39 cellular contexts compared by ENCODE assay signal in the genomic region with DNA sequence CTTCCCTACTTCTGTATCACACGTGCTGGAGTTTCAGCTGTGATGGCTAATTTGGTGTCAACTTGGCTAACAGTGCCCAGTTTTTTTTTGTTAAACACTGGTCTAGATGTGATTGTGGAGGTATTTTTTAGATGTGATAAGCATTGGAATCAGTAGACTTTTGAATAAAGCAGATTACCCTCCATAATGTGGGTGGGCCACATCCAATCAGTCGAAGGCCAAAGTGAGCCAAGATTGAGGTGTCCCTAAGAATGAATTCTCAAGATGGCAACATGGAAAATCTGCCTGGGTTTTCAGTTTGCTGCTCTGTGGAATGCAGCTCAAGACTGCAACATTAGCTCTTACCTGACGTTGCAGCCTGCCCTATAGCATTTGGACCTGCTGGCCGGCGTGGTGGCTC.
"Had no signal": no experiment of that assay in that cellular context is flagged by ENCODE, and none has a peak within 500 bp of the region (broad histone marks: within the 10 kb centered on the region; RNA-seq: fewer than 3 reads in every experiment).

No MANE protein-coding gene starts in this region.

- ATAC-seq: activated naive CD4-positive, alpha-beta T cell treated with anti-CD3 and anti-CD28 coated beads, Interleukin-2, amount 50 U/mL, for 72 hours; activated naive CD8-positive, alpha-beta T cell treated with anti-CD3 and anti-CD28 coated beads, Interleukin-2, amount 50 U/mL, for 24 hours; activated T-cell treated with anti-CD3 and anti-CD28 coated beads, Interleukin-2, amount 50 U/mL, for 4 hours; activated T-cell treated with anti-CD3 and anti-CD28 coated beads, Interleukin-2, amount 50 U/mL, for 72 hours; activated T-helper 17 cell treated with anti-CD3 and anti-CD28 coated beads, Interleukin-2, amount 50 U/mL, for 72 hours; body of pancreas had no signal

- H3K27ac ChIP-seq: adrenal gland, ascending aorta, body of pancreas, brain microvascular endothelial cell, breast epithelium, cardiac muscle cell had no signal

- H3K27me3 Mint-ChIP-seq: activated naive CD8-positive, alpha-beta T cell treated with anti-CD3 and anti-CD28 coated beads, Interleukin-2, amount 10 ng/mL, durations not matched to agents 7 days and 5 days; activated T-helper 17 cell treated with anti-CD3 and anti-CD28 coated beads, Interleukin-2, amount 50 U/mL, for 72 hours had no signal

- FAIRE-seq: astrocyte, bronchial epithelial cell had no signal

- H3K9me3 ChIP-seq: adrenal gland, ascending aorta, body of pancreas, breast epithelium had no signal

- H3K9me3 Mint-ChIP-seq: activated naive CD4-positive, alpha-beta T cell treated with anti-CD3 and anti-CD28 coated beads for 36 hours; activated naive CD4-positive, alpha-beta T cell treated with anti-CD3 and anti-CD28 coated beads, Interleukin-2, amount 10 ng/mL, durations not matched to agents 7 days and 5 days; activated naive CD4-positive, alpha-beta T cell treated with anti-CD3 and anti-CD28 coated beads, Interleukin-2, amount 50 U/mL, for 24 hours; activated naive CD4-positive, alpha-beta T cell treated with anti-CD3 and anti-CD28 coated beads, Interleukin-2, amount 50 U/mL, for 72 hours; activated naive CD8-positive, alpha-beta T cell treated with anti-CD3 and anti-CD28 coated beads for 36 hours; activated naive CD8-positive, alpha-beta T cell treated with anti-CD3 and anti-CD28 coated beads, Interleukin-2, amount 10 ng/mL, durations not matched to agents 7 days and 5 days; activated naive CD8-positive, alpha-beta T cell treated with anti-CD3 and anti-CD28 coated beads, Interleukin-2, amount 50 U/mL, for 24 hours; activated T-cell treated with anti-CD3 and anti-CD28 coated beads, Interleukin-2, amount 50 U/mL, for 24 hours; activated T-cell treated with anti-CD3 and anti-CD28 coated beads, Interleukin-2, amount 50 U/mL, for 4 hours; activated T-cell treated with anti-CD3 and anti-CD28 coated beads, Interleukin-2, amount 50 U/mL, for 72 hours; activated T-helper 1 cell treated with anti-CD3 and anti-CD28 coated beads, Interleukin-12 subunit alpha, Interleukin-12 subunit beta, Interleukin-2, Interleukin-4 antibody, amounts not matched to agents 30 ng/mL and 10 ng/mL and 1 ng/mL, durations not matched to agents 14 hours and 24 hours and 36 hours; activated T-helper 17 cell treated with anti-CD3 and anti-CD28 coated beads, Interleukin-2, amount 50 U/mL, for 72 hours; activated T-helper 2 cell treated with anti-CD3 and anti-CD28 coated beads, Interferon-gamma antibody, Interleukin-2, Interleukin-4, amounts not matched to agents 10 μg/mL and 5 μg/mL and 100 μg/mL, durations not matched to agents 14 hours and 24 hours and 36 hours; central memory CD8-positive, alpha-beta T cell had no signal

- H3K4me3 Mint-ChIP-seq: activated naive CD4-positive, alpha-beta T cell treated with anti-CD3 and anti-CD28 coated beads for 36 hours; activated naive CD4-positive, alpha-beta T cell treated with anti-CD3 and anti-CD28 coated beads, Interleukin-2, amount 10 ng/mL, durations not matched to agents 7 days and 5 days; activated naive CD4-positive, alpha-beta T cell treated with anti-CD3 and anti-CD28 coated beads, Interleukin-2, amount 50 U/mL, for 24 hours; activated naive CD8-positive, alpha-beta T cell; activated naive CD8-positive, alpha-beta T cell treated with anti-CD3 and anti-CD28 coated beads for 36 hours; activated naive CD8-positive, alpha-beta T cell treated with anti-CD3 and anti-CD28 coated beads, Interleukin-2, amount 10 ng/mL, durations not matched to agents 7 days and 5 days; activated naive CD8-positive, alpha-beta T cell treated with anti-CD3 and anti-CD28 coated beads, Interleukin-2, amount 50 U/mL, for 24 hours; activated T-cell treated with anti-CD3 and anti-CD28 coated beads, Interleukin-2, amount 50 U/mL, for 24 hours; activated T-cell treated with anti-CD3 and anti-CD28 coated beads, Interleukin-2, amount 50 U/mL, for 4 hours; activated T-cell treated with anti-CD3 and anti-CD28 coated beads, Interleukin-2, amount 50 U/mL, for 72 hours; activated T-helper 1 cell treated with anti-CD3 and anti-CD28 coated beads, Interleukin-12 subunit alpha, Interleukin-12 subunit beta, Interleukin-2, Interleukin-4 antibody, amounts not matched to agents 30 ng/mL and 10 ng/mL and 1 ng/mL, durations not matched to agents 14 hours and 24 hours and 36 hours; activated T-helper 17 cell treated with anti-CD3 and anti-CD28 coated beads, Interleukin-2, amount 50 U/mL, for 72 hours; brain; central memory CD8-positive, alpha-beta T cell had no signal

- DNase-seq: activated effector memory CD4-positive, alpha-beta T cell treated with anti-CD3 and anti-CD28 coated beads, Interleukin-2, amount 50 U/mL, for 16 hours; activated effector memory CD4-positive, alpha-beta T cell treated with Interleukin-2 at 50 U/mL for 16 hours; activated gamma-delta T cell; activated gamma-delta T cell treated with Interleukin-2 at 50 U/mL for 16 hours; activated naive CD4-positive, alpha-beta T cell; activated naive CD4-positive, alpha-beta T cell treated with anti-CD3 and anti-CD28 coated beads for 36 hours; activated naive CD4-positive, alpha-beta T cell treated with anti-CD3 and anti-CD28 coated beads, Interleukin-2, amount 10 ng/mL, durations not matched to agents 7 days and 5 days; activated naive CD4-positive, alpha-beta T cell treated with anti-CD3 and anti-CD28 coated beads, Interleukin-2, amount 50 U/mL, for 16 hours; activated naive CD4-positive, alpha-beta T cell treated with Interleukin-2 at 50 U/mL for 16 hours; activated naive CD8-positive, alpha-beta T cell treated with anti-CD3 and anti-CD28 coated beads for 36 hours; activated naive CD8-positive, alpha-beta T cell treated with anti-CD3 and anti-CD28 coated beads, Interleukin-2, amount 10 ng/mL, durations not matched to agents 7 days and 5 days; activated naive CD8-positive, alpha-beta T cell treated with anti-CD3 and anti-CD28 coated beads, Interleukin-2, amount 50 U/mL, for 24 hours; activated T-cell treated with anti-CD3 and anti-CD28 coated beads, Interleukin-2, amount 50 U/mL, for 24 hours; activated T-cell treated with anti-CD3 and anti-CD28 coated beads, Interleukin-2, amount 50 U/mL, for 4 hours; activated T-cell treated with anti-CD3 and anti-CD28 coated beads, Interleukin-2, amount 50 U/mL, for 48 hours; activated T-cell treated with anti-CD3 and anti-CD28 coated beads, Interleukin-2, amount 50 U/mL, for 72 hours; adrenal gland; amniotic stem cell; amygdala; anterior cingulate cortex; aorta; body of pancreas; brain microvascular endothelial cell; caudate nucleus; central memory CD4-positive, alpha-beta T cell; cerebellar nuclear complex had no signal

- H3K27me3 ChIP-seq: adrenal gland, ascending aorta, body of pancreas, brain microvascular endothelial cell, breast epithelium, cardiac muscle cell had no signal

- H3K36me3 ChIP-seq: adrenal gland, ascending aorta, brain microvascular endothelial cell, breast epithelium, cardiac muscle cell had no signal

- H3K27ac Mint-ChIP-seq: activated naive CD4-positive, alpha-beta T cell treated with anti-CD3 and anti-CD28 coated beads for 36 hours; activated naive CD4-positive, alpha-beta T cell treated with anti-CD3 and anti-CD28 coated beads, Interleukin-2, amount 10 ng/mL, durations not matched to agents 7 days and 5 days; activated naive CD4-positive, alpha-beta T cell treated with anti-CD3 and anti-CD28 coated beads, Interleukin-2, amount 50 U/mL, for 24 hours; activated naive CD4-positive, alpha-beta T cell treated with anti-CD3 and anti-CD28 coated beads, Interleukin-2, amount 50 U/mL, for 72 hours; activated naive CD8-positive, alpha-beta T cell; activated naive CD8-positive, alpha-beta T cell treated with anti-CD3 and anti-CD28 coated beads for 36 hours; activated naive CD8-positive, alpha-beta T cell treated with anti-CD3 and anti-CD28 coated beads, Interleukin-2, amount 10 ng/mL, durations not matched to agents 7 days and 5 days; activated naive CD8-positive, alpha-beta T cell treated with anti-CD3 and anti-CD28 coated beads, Interleukin-2, amount 50 U/mL, for 24 hours; activated T-cell treated with anti-CD3 and anti-CD28 coated beads, Interleukin-2, amount 50 U/mL, for 24 hours; activated T-cell treated with anti-CD3 and anti-CD28 coated beads, Interleukin-2, amount 50 U/mL, for 72 hours; activated T-helper 1 cell treated with anti-CD3 and anti-CD28 coated beads, Interleukin-12 subunit alpha, Interleukin-12 subunit beta, Interleukin-2, Interleukin-4 antibody, amounts not matched to agents 30 ng/mL and 10 ng/mL and 1 ng/mL, durations not matched to agents 14 hours and 24 hours and 36 hours; activated T-helper 17 cell treated with anti-CD3 and anti-CD28 coated beads, Interleukin-2, amount 50 U/mL, for 72 hours; activated T-helper 2 cell treated with anti-CD3 and anti-CD28 coated beads, Interferon-gamma antibody, Interleukin-2, Interleukin-4, amounts not matched to agents 10 μg/mL and 5 μg/mL and 100 μg/mL, durations not matched to agents 14 hours and 24 hours and 36 hours; brain had no signal

- H3K4me1 Mint-ChIP-seq: activated naive CD4-positive, alpha-beta T cell treated with anti-CD3 and anti-CD28 coated beads, Interleukin-2, amount 10 ng/mL, durations not matched to agents 7 days and 5 days; activated naive CD4-positive, alpha-beta T cell treated with anti-CD3 and anti-CD28 coated beads, Interleukin-2, amount 50 U/mL, for 24 hours; activated naive CD8-positive, alpha-beta T cell treated with anti-CD3 and anti-CD28 coated beads for 36 hours; activated naive CD8-positive, alpha-beta T cell treated with anti-CD3 and anti-CD28 coated beads, Interleukin-2, amount 10 ng/mL, durations not matched to agents 7 days and 5 days; activated naive CD8-positive, alpha-beta T cell treated with anti-CD3 and anti-CD28 coated beads, Interleukin-2, amount 50 U/mL, for 24 hours; activated T-helper 17 cell treated with anti-CD3 and anti-CD28 coated beads, Interleukin-2, amount 50 U/mL, for 72 hours; brain; central memory CD8-positive, alpha-beta T cell had no signal

- H3K4me3 ChIP-seq: adrenal gland, ascending aorta, body of pancreas, breast epithelium, cardiac muscle cell had no signal

- H3K4me1 ChIP-seq: adrenal gland, ascending aorta, body of pancreas, breast epithelium had no signal

- H3K36me3 Mint-ChIP-seq: activated naive CD4-positive, alpha-beta T cell treated with anti-CD3 and anti-CD28 coated beads, Interleukin-2, amount 10 ng/mL, durations not matched to agents 7 days and 5 days; activated naive CD4-positive, alpha-beta T cell treated with anti-CD3 and anti-CD28 coated beads, Interleukin-2, amount 50 U/mL, for 24 hours; activated naive CD4-positive, alpha-beta T cell treated with anti-CD3 and anti-CD28 coated beads, Interleukin-2, amount 50 U/mL, for 72 hours; activated naive CD8-positive, alpha-beta T cell; activated naive CD8-positive, alpha-beta T cell treated with anti-CD3 and anti-CD28 coated beads for 36 hours; activated naive CD8-positive, alpha-beta T cell treated with anti-CD3 and anti-CD28 coated beads, Interleukin-2, amount 10 ng/mL, durations not matched to agents 7 days and 5 days; brain had no signal
